26 cellular contexts compared by ENCODE assay signal in the genomic region with DNA sequence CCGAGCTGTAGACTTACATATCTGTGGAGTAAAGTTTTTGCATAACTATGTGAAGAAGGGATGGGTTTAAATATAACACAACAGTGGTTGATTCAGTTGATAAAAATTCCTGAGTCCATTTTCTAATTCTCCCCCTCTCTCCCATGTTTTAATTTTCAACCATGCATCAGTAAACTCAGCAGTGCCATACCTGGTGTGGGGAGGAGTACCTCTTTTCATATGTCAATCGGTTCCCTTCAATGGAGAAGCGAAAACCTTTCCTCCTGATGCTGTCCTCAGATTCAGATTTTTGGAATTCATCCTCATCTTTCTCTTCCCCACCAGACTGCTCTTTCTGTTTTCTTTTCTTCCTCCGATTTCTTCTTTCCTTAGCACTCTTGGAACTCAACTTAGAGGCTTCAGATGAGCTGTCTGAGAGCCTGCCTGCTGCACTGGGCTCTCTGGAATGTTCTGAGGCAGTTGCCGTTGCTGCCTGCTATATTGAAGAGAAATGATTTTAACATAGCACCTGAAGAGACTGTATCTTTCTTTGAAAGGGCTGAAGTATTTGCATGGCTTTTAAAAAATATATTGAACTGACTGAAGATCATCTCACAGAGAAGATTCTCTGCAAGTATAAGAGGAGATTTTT.
"Had no signal": no experiment of that assay in that cellular context is flagged by ENCODE, and none has a peak within 500 bp of the region (broad histone marks: within the 10 kb centered on the region; RNA-seq: fewer than 3 reads in every experiment).

No MANE protein-coding gene starts in this region.

- H3K36me3 Mint-ChIP-seq: activated naive CD8-positive, alpha-beta T cell had no signal

- H3K27me3 Mint-ChIP-seq: activated CD4-positive, alpha-beta memory T cell treated with anti-CD3 and anti-CD28 coated beads, Interleukin-2, amount 10 ng/mL, durations not matched to agents 7 days and 5 days; activated CD4-positive, alpha-beta T cell treated with anti-CD3 and anti-CD28 coated beads, Interleukin-2, amount 10 ng/mL, durations not matched to agents 7 days and 5 days; central memory CD8-positive, alpha-beta T cell; dendritic cell treated with granulocyte-macrophage colony-stimulating factor and Interleukin-4, amounts not matched to agents 40 ng/mL and 50 ng/mL, for 4 days had no signal

- H3K4me3 ChIP-seq: coronary artery, dorsolateral prefrontal cortex had no signal

- ATAC-seq: activated T-cell treated with anti-CD3 and anti-CD28 coated beads, Interleukin-2, amount 50 U/mL, for 72 hours; esophagus mucosa had no signal

- H3K36me3 ChIP-seq: brain microvascular endothelial cell had no signal

- H3K27ac Mint-ChIP-seq: activated CD4-positive, alpha-beta memory T cell treated with anti-CD3 and anti-CD28 coated beads, Interleukin-2, amount 10 ng/mL, durations not matched to agents 7 days and 5 days; activated CD4-positive, alpha-beta T cell treated with anti-CD3 and anti-CD28 coated beads, Interleukin-2, amount 10 ng/mL, durations not matched to agents 7 days and 5 days; activated naive CD8-positive, alpha-beta T cell; activated T-cell treated with anti-CD3 and anti-CD28 coated beads, Interleukin-2, amount 50 U/mL, for 24 hours; activated T-cell treated with anti-CD3 and anti-CD28 coated beads, Interleukin-2, amount 50 U/mL, for 72 hours; dendritic cell treated with granulocyte-macrophage colony-stimulating factor and Interleukin-4, amounts not matched to agents 40 ng/mL and 50 ng/mL, for 4 days; endodermal cell had no signal

- H3K4me1 Mint-ChIP-seq: activated CD4-positive, alpha-beta memory T cell treated with anti-CD3 and anti-CD28 coated beads, Interleukin-2, amount 10 ng/mL, durations not matched to agents 7 days and 5 days; activated CD4-positive, alpha-beta T cell treated with anti-CD3 and anti-CD28 coated beads, Interleukin-2, amount 10 ng/mL, durations not matched to agents 7 days and 5 days; central memory CD8-positive, alpha-beta T cell; endodermal cell had no signal

- DNase-seq: activated CD4-positive, alpha-beta memory T cell treated with anti-CD3 and anti-CD28 coated beads, Interleukin-2, amount 10 ng/mL, durations not matched to agents 7 days and 5 days; activated CD4-positive, alpha-beta T cell treated with anti-CD3 and anti-CD28 coated beads for 1 hour; activated CD4-positive, alpha-beta T cell treated with anti-CD3 and anti-CD28 coated beads for 4 hours; activated CD4-positive, alpha-beta T cell treated with anti-CD3 and anti-CD28 coated beads, Interleukin-2, amount 10 ng/mL, durations not matched to agents 7 days and 5 days; activated CD4-positive, alpha-beta T cell treated with anti-CD3 and anti-CD28 coated beads, Interleukin-2, amount 50 U/mL, for 4 hours; activated CD8-positive, alpha-beta memory T cell treated with anti-CD3 and anti-CD28 coated beads, Interleukin-2, amount 50 U/mL, for 48 hours; activated effector memory CD4-positive, alpha-beta T cell treated with Interleukin-2 at 50 U/mL for 16 hours; activated gamma-delta T cell treated with Interleukin-2 at 50 U/mL for 16 hours; activated naive CD4-positive, alpha-beta T cell treated with anti-CD3 and anti-CD28 coated beads, Interleukin-2, amount 50 U/mL, for 16 hours; activated naive CD4-positive, alpha-beta T cell treated with Interleukin-2 at 50 U/mL for 16 hours; activated T-cell treated with anti-CD3 and anti-CD28 coated beads for 4 hours; activated T-cell treated with anti-CD3 and anti-CD28 coated beads, Interleukin-2, amount 50 U/mL, for 24 hours; activated T-cell treated with anti-CD3 and anti-CD28 coated beads, Interleukin-2, amount 50 U/mL, for 72 hours; amniotic stem cell; anterior cingulate cortex; brain microvascular endothelial cell; dorsolateral prefrontal cortex; effector memory CD4-positive, alpha-beta T cell; endodermal cell; head of caudate nucleus; T-helper 2 cell had no signal

- H3K4me3 Mint-ChIP-seq: activated CD4-positive, alpha-beta memory T cell treated with anti-CD3 and anti-CD28 coated beads, Interleukin-2, amount 10 ng/mL, durations not matched to agents 7 days and 5 days; activated CD4-positive, alpha-beta T cell treated with anti-CD3 and anti-CD28 coated beads, Interleukin-2, amount 10 ng/mL, durations not matched to agents 7 days and 5 days; activated naive CD8-positive, alpha-beta T cell; activated T-cell treated with anti-CD3 and anti-CD28 coated beads, Interleukin-2, amount 50 U/mL, for 24 hours; activated T-cell treated with anti-CD3 and anti-CD28 coated beads, Interleukin-2, amount 50 U/mL, for 72 hours; central memory CD8-positive, alpha-beta T cell; dendritic cell treated with granulocyte-macrophage colony-stimulating factor and Interleukin-4, amounts not matched to agents 40 ng/mL and 50 ng/mL, for 4 days; endodermal cell had no signal

- H3K27ac ChIP-seq: brain microvascular endothelial cell, coronary artery, dorsolateral prefrontal cortex had no signal

- H3K9me3 Mint-ChIP-seq: activated CD4-positive, alpha-beta memory T cell treated with anti-CD3 and anti-CD28 coated beads, Interleukin-2, amount 10 ng/mL, durations not matched to agents 7 days and 5 days; activated CD4-positive, alpha-beta T cell treated with anti-CD3 and anti-CD28 coated beads, Interleukin-2, amount 10 ng/mL, durations not matched to agents 7 days and 5 days; activated T-cell treated with anti-CD3 and anti-CD28 coated beads, Interleukin-2, amount 50 U/mL, for 24 hours; activated T-cell treated with anti-CD3 and anti-CD28 coated beads, Interleukin-2, amount 50 U/mL, for 72 hours; central memory CD8-positive, alpha-beta T cell; dendritic cell treated with granulocyte-macrophage colony-stimulating factor and Interleukin-4, amounts not matched to agents 40 ng/mL and 50 ng/mL, for 4 days; endodermal cell had no signal

- H3K27me3 ChIP-seq: brain microvascular endothelial cell, dorsolateral prefrontal cortex had no signal
